ENCODE assay signal across 6 cellular contexts in genomic region chr13:39524795-39525194, GRCh38.
"Had no signal": no experiment of that assay in that cellular context is flagged by ENCODE, and none has a peak within 500 bp of the region (broad histone marks: within the 10 kb centered on the region; RNA-seq: fewer than 3 reads in every experiment).

No MANE protein-coding gene starts in this region.

- H3K36me3 Mint-ChIP-seq: IgD-negative memory B cell had no signal

- DNase-seq: H9, HCEC 1CT had no signal

- H3K27ac ChIP-seq: HL-60 had no signal

- H3K4me3 Mint-ChIP-seq: GM23338, H9, IgD-negative memory B cell had no signal

- H3K27ac Mint-ChIP-seq: GM23338, H9, IgD-negative memory B cell had no signal

- ATAC-seq: GM23338, HepG2 had no signal

- H3K4me3 ChIP-seq: GM23338 had no signal

- H3K4me2 ChIP-seq: GM23338 had no signal

- H3K4me1 Mint-ChIP-seq: GM23338, IgD-negative memory B cell had no signal

- H3K9me3 Mint-ChIP-seq: GM23338, H9, IgD-negative memory B cell had no signal

- H2AFZ ChIP-seq: GM23338 had no signal
